9 cellular contexts compared by ENCODE assay signal in genomic region chr6:144582939-144583613, GRCh38.
DNase-seq lines count a peak whose midpoint lies in the region; ATAC-seq and TF ChIP-seq lines count a peak whose summit lies in the region.
"Had no signal": no experiment of that assay in that cellular context is flagged by ENCODE, and none has a peak within 500 bp of the region (broad histone marks: within the 10 kb centered on the region; RNA-seq: fewer than 3 reads in every experiment).

No MANE protein-coding gene starts in this region.

- TF ChIP-seq CTCF in right atrium auricular region (IDR thresholded peaks at IDR 0.05): no peak

- peak; percentile 96 for ATAC-seq in GM18873 (IDR thresholded peaks at IDR 0.05; ENCODE audit: low FRiP score, unreplicated experiment)
- peak; percentile 92 for ATAC-seq in HG03095 (IDR thresholded peaks at IDR 0.05; ENCODE audit: unreplicated experiment)

- H3K4me3 Mint-ChIP-seq in activated naive CD4-positive, alpha-beta T cell treated with anti-CD3 and anti-CD28 coated beads, Interleukin-2, amount 10 ng/mL, durations not matched to agents 7 days and 5 days: peak overlapping the region; percentile 63

- DNase-seq in AG08395 (ENCODE audit: low spot score): peak; percentile 24
- DNase-seq in NOMO-1 treated with DMSO at 0.1 percent for 48 hours (lab: John Stamatoyannopoulos, UW; ENCODE audit: unreplicated experiment): peak; percentile 82
- peak; percentile 67 for DNase-seq in activated naive CD4-positive, alpha-beta T cell treated with anti-CD3 and anti-CD28 coated beads, Interleukin-2, amount 10 ng/mL, durations not matched to agents 7 days and 5 days
- DNase-seq in right atrium auricular region (ENCODE audit: low spot score): peak; percentile 61
- DNase-seq in skeletal muscle cell (ENCODE audit: low read depth): no peak
- DNase-seq in T1000 (lab: John Stamatoyannopoulos, UW): no peak

- H3K4me3 ChIP-seq in right atrium auricular region (no peak overlapping the region), skeletal muscle cell (ENCODE audit: low read depth, low read length) (peak overlapping the region; percentile 13)

- H3K27me3 Mint-ChIP-seq in activated naive CD4-positive, alpha-beta T cell treated with anti-CD3 and anti-CD28 coated beads, Interleukin-2, amount 10 ng/mL, durations not matched to agents 7 days and 5 days: no peaks in the 10 kb centered on the region

- H3K9me3 ChIP-seq in right atrium auricular region: no peaks in the 10 kb centered on the region
- H3K9me3 ChIP-seq: neutrophil had no signal

- no peaks in the 10 kb centered on the region for H3K27me3 ChIP-seq in right atrium auricular region
- H3K27me3 ChIP-seq: neutrophil had no signal

- H3K27ac ChIP-seq in right atrium auricular region: no peak overlapping the region
- H3K27ac ChIP-seq: neutrophil had no signal

- H3K27ac Mint-ChIP-seq in activated naive CD4-positive, alpha-beta T cell treated with anti-CD3 and anti-CD28 coated beads, Interleukin-2, amount 10 ng/mL, durations not matched to agents 7 days and 5 days: peak overlapping the region; percentile 94

- no peaks in the 10 kb centered on the region for H3K9me3 Mint-ChIP-seq in activated naive CD4-positive, alpha-beta T cell treated with anti-CD3 and anti-CD28 coated beads, Interleukin-2, amount 10 ng/mL, durations not matched to agents 7 days and 5 days

- peaks cover 5% of the 10 kb centered on the region for H3K36me3 ChIP-seq in right atrium auricular region

- CTCF ChIA-PET in activated naive CD4-positive, alpha-beta T cell treated with anti-CD3 and anti-CD28 coated beads, Interleukin-2, amount 10 ng/mL, durations not matched to agents 7 days and 5 days (lab: Charles Lee): interaction anchor here (0.7 to 3.4 kb wide), 8 partner anchors 9 to 443 kb away, joined by 3 to 24 read pairs (median 5); no protein-coding TSS in a partner anchor

- peaks cover 61% of the 10 kb centered on the region for H3K4me1 Mint-ChIP-seq in activated naive CD4-positive, alpha-beta T cell treated with anti-CD3 and anti-CD28 coated beads, Interleukin-2, amount 10 ng/mL, durations not matched to agents 7 days and 5 days

- H3K4me1 ChIP-seq in right atrium auricular region: peaks cover 0 to 18% of the 10 kb centered on the region in 2 donors

- H3K36me3 Mint-ChIP-seq in activated naive CD4-positive, alpha-beta T cell treated with anti-CD3 and anti-CD28 coated beads, Interleukin-2, amount 10 ng/mL, durations not matched to agents 7 days and 5 days: peaks cover 46% of the 10 kb centered on the region

Comparison
In these comparisons a context has a peak if more than half of its experiments do, and no peak if none do; other contexts are left out.
1. DNase-seq: peak in AG08395 (single experiment), NOMO-1 treated with DMSO at 0.1 percent for 48 hours (single experiment), activated naive CD4-positive, alpha-beta T cell treated with anti-CD3 and anti-CD28 coated beads, Interleukin-2, amount 10 ng/mL, durations not matched to agents 7 days and 5 days (single experiment) and right atrium auricular region (single experiment); none in skeletal muscle cell (single experiment) and T1000 (single experiment).